Comparison of ENCODE assay signal across 29 cellular contexts in genomic region chr9:111013250-111013649, GRCh38. TPM values are rescaled to one million over a fixed set of nuclear protein-coding genes. Genes with fewer than 3 reads are reported as not detected.
DNase-seq lines count a peak whose midpoint lies in the region; ATAC-seq, FAIRE-seq and TF ChIP-seq lines count a peak whose summit lies in the region.
"Had no signal": no experiment of that assay in that cellular context is flagged by ENCODE, and none has a peak within 500 bp of the region (broad histone marks: within the 10 kb centered on the region; RNA-seq: fewer than 3 reads in every experiment).

No MANE protein-coding gene starts in this region.

- DNase-seq in DMS79 treated with DMSO at 0.1 percent for 48 hours (lab: John Stamatoyannopoulos, UW) (peak; percentile 90), NCI-H128 (lab: John Stamatoyannopoulos, UW; ENCODE audit: unreplicated experiment) (peak; percentile 30), GM12878 (ENCODE audit: low read depth, low spot score) (no peak), small intestine (peak; percentile 79), frontal cortex (ENCODE audit: low spot score in 2 of 2) (no peak), NCI-H1048 (lab: John Stamatoyannopoulos, UW) (no peak)
- DNase-seq in activated effector memory CD4-positive, alpha-beta T cell treated with anti-CD3 and anti-CD28 coated beads, Interleukin-2, amount 50 U/mL, for 16 hours: no peak
- DNase-seq: activated CD4-positive, alpha-beta T cell treated with anti-CD3 and anti-CD28 coated beads for 4 hours; activated naive CD4-positive, alpha-beta T cell treated with anti-CD3 and anti-CD28 coated beads, Interleukin-2, amount 50 U/mL, for 16 hours; body of pancreas; DND-41; endodermal cell; foreskin fibroblast; GF-D8; GOT3; naive thymus-derived CD4-positive, alpha-beta T cell; NCI-H1105 treated with DMSO at 0.1 percent for 48 hours; NCI-H510A; Peyer's patch; SHP77; stimulated activated CD4-positive, alpha-beta T cell treated with anti-CD3 and anti-CD28 coated beads, Interleukin-12 subunit alpha, Interleukin-12 subunit beta, amount 100 ng/mL, for 4 hours; stimulated activated CD4-positive, alpha-beta T cell treated with anti-CD3 and anti-CD28 coated beads, Interleukin-4, amount 100 ng/mL, for 1 hour; stomach; SW 1271; tibial artery had no signal

- RAD21 ChIA-PET in GM12878 (lab: Charles Lee; ENCODE audit: unreplicated experiment): interaction anchor here (0.8 to 4.0 kb wide), 6 partner anchors 12 to 373 kb away, joined by 3 to 20 read pairs (median 10); no protein-coding TSS in a partner anchor

- intact Hi-C loops in GM12878 (cut with micrococcal nuclease; ENCODE audit: unreplicated experiment): no loop called here

- H3K27ac ChIP-seq in GM12878 (ENCODE audit: control insufficient read depth, insufficient read depth) (no peak overlapping the region), small intestine (ENCODE audit: low read depth in 1 of 2, low read length in 1 of 2) (no peak overlapping the region)
- H3K27ac ChIP-seq: BLaER1 treated with 17β-estradiol and CSF1 and Interleukin-3, amounts not matched to agents 10 nM and 100 nM; body of pancreas; stomach; tibial artery had no signal

- H3K79me2 ChIP-seq in GM12878 (ENCODE audit: control insufficient read depth, insufficient read depth, low read length): no peaks in the 10 kb centered on the region

- CTCF ChIA-PET in GM12878 (lab: Yijun Ruan, JAX): interaction anchor here (1.1 to 3.5 kb wide), 4 partner anchors 12 to 23 kb away, joined by 3 to 19 read pairs (median 4); no protein-coding TSS in a partner anchor

- H3K4me2 ChIP-seq in GM12878 (ENCODE audit: control insufficient read depth, insufficient read depth): no peak overlapping the region
- H3K4me2 ChIP-seq: BLaER1 treated with 17β-estradiol and CSF1 and Interleukin-3, amounts not matched to agents 10 nM and 100 nM had no signal

- no peak overlapping the region for H3K9ac ChIP-seq in GM12878 (ENCODE audit: control insufficient read depth, insufficient read depth, low read length)
- H3K9ac ChIP-seq: BLaER1 treated with 17β-estradiol and CSF1 and Interleukin-3, amounts not matched to agents 10 nM and 100 nM had no signal

- no peak overlapping the region for H2AFZ ChIP-seq in GM12878 (ENCODE audit: control insufficient read depth, low read depth, low read length)

- H3K9me3 ChIP-seq in GM12878 (replicated peaks; ENCODE audit: control insufficient read depth, insufficient read depth, low read length): no peaks in the 10 kb centered on the region; the same call in 2 of the 3 replicates
- no peaks in the 10 kb centered on the region for H3K9me3 ChIP-seq in small intestine (ENCODE audit: control insufficient read depth, low read depth)
- H3K9me3 ChIP-seq: BLaER1 treated with 17β-estradiol and CSF1 and Interleukin-3, amounts not matched to agents 10 nM and 100 nM; body of pancreas; Peyer's patch; stomach; tibial artery had no signal

- H4K20me1 ChIP-seq in GM12878 (ENCODE audit: control insufficient read depth, insufficient read depth): no peaks in the 10 kb centered on the region
- H4K20me1 ChIP-seq: BLaER1 treated with 17β-estradiol and CSF1 and Interleukin-3, amounts not matched to agents 10 nM and 100 nM had no signal

- TF ChIP-seq EP300 in GM12878 (IDR thresholded peaks at IDR 0.05; ENCODE audit: borderline replicate concordance in 1 of 2, control insufficient read depth in 1 of 2, low read depth in 2 of 2, low read length in 2 of 2): peak in 1 of 2 experiments; percentile 70; a peak in 2 of 4 replicates

- WGBS in GM12878 (ENCODE audit: insufficient coverage, insufficient replicate concordance, low lambda C conversion rate, missing lambda C conversion rate): 3% methylated on average over 1 of the region's 1 CpG
- 15 to 53% (median 17%) methylated on average over 1 of the region's 1 CpG for WGBS in small intestine, 3 donors

- SMC1A ChIA-PET in GM12878 (lab: Charles Lee; ENCODE audit: uncharacterized antibody, unreplicated experiment): interaction anchor here (0.5 to 17.2 kb wide), 5 partner anchors 14 to 125 kb away, joined by 3 to 218 read pairs (median 5); no protein-coding TSS in a partner anchor

- H3K36me3 ChIP-seq in GM12878 (ENCODE audit: control insufficient read depth in 2 of 2, insufficient read depth in 2 of 2, low read length in 1 of 2): no peaks in the 10 kb centered on the region
- no peaks in the 10 kb centered on the region for H3K36me3 ChIP-seq in small intestine (ENCODE audit: control insufficient read depth in 2 of 2, insufficient read depth in 2 of 2, low read length in 2 of 2)
- H3K36me3 ChIP-seq: BLaER1 treated with 17β-estradiol and CSF1 and Interleukin-3, amounts not matched to agents 10 nM and 100 nM; Peyer's patch; stomach; tibial artery had no signal

- H3K4me1 ChIP-seq in GM12878 (ENCODE audit: control insufficient read depth, insufficient read depth, low read length) (no peaks in the 10 kb centered on the region), small intestine (ENCODE audit: control insufficient read depth in 2 of 2, insufficient read depth in 1 of 2, low read depth in 1 of 2, low read length in 1 of 2) (peaks cover 7 to 12% of the 10 kb centered on the region in 2 donors)

- H3K27me3 ChIP-seq in GM12878 (replicated peaks in 1 of 2; ENCODE audit: control insufficient read depth in 2 of 2, insufficient read depth in 2 of 2, low read length in 1 of 2): no peaks in the 10 kb centered on the region
- H3K27me3 ChIP-seq in small intestine (ENCODE audit: control insufficient read depth in 2 of 2, insufficient read depth in 2 of 2, low read length in 2 of 2): no peaks in the 10 kb centered on the region
- H3K27me3 ChIP-seq: body of pancreas, Peyer's patch, stomach, tibial artery had no signal

- in situ Hi-C loops in GM12878 (cut with MboI): no loop called here

- FAIRE-seq in GM12878 (lab: Jason Lieb, UNC): no peak
- FAIRE-seq in small intestine (lab: Jason Lieb, UNC): no peak
- no peak for FAIRE-seq in frontal cortex (lab: Jason Lieb, UNC)

- TF ChIP-seq CTCF in GM12878 (IDR thresholded peaks at IDR 0.05 in 2 of 3, conservative IDR thresholded peaks at IDR 0.05 in 1 of 3; ENCODE audit: control insufficient read depth in 2 of 3, extremely low read depth in 1 of 3, insufficient read depth in 1 of 3, low read depth in 3 of 3, low read length in 3 of 3): no peak

- TF ChIP-seq POLR2A in GM12878 (IDR thresholded peaks at IDR 0.05; ENCODE audit: low read depth, low read length): no peak

- BruUV-seq in GM12878 (replicated peaks; lab: Mats Ljungman, UMichigan): no TSS peak

- no peak for TF ChIP-seq RAD21 in GM12878 (IDR thresholded peaks at IDR 0.05; ENCODE audit: insufficient read depth, low read depth, low read length)

- POLR2A ChIA-PET in GM12878 (lab: Charles Lee): interaction anchor here (1.1 to 3.3 kb wide), 3 partner anchors 10 to 19 kb away, joined by 4 to 12 read pairs (median 4); no protein-coding TSS in a partner anchor

- H3K4me3 ChIP-seq in GM12878 (no peak overlapping the region), small intestine (ENCODE audit: low read depth in 1 of 2, low read length in 2 of 2) (no peak overlapping the region)
- H3K4me3 ChIP-seq: BLaER1 treated with 17β-estradiol and CSF1 and Interleukin-3, amounts not matched to agents 10 nM and 100 nM; body of pancreas; Peyer's patch; stomach; tibial artery had no signal

- peak; percentile 76 for ATAC-seq in GM12878
- ATAC-seq: activated T-helper 17 cell treated with anti-CD3 and anti-CD28 coated beads, Interleukin-2, amount 50 U/mL, for 72 hours; body of pancreas; esophagus mucosa; naive thymus-derived CD4-positive, alpha-beta T cell; sciatic nerve had no signal

TF ChIP-seq in GM12878, 131 proteins besides CTCF, POLR2A, EP300 and RAD21 (continues in another document):
- no peak for TF ChIP-seq NRF1 (conservative IDR thresholded peaks at IDR 0.05; ENCODE audit: low read depth, low read length)
- TF ChIP-seq NR2F1 (conservative IDR thresholded peaks at IDR 0.05): peak; percentile 93
- TF ChIP-seq PKNOX1 (IDR thresholded peaks at IDR 0.05): no peak

RNA-seq across cellular contexts. Expression of gene LPAR1, which starts 25.0 kb away (rescaled TPM):
- 10.1 and 12.7 TPM in 2 replicates for total RNA-seq in GM12878 (2013; cell fraction: nucleolus; rRNA removed)
- total RNA-seq in GM12878 (2014; rRNA removed) (11.2 and 13.8 TPM in 2 replicates), GM12878 (2014; rRNA removed; fragmentation: Illumina TruSeq; extraction: Trizol) (11.5 and 11.8 TPM in 2 replicates), GM12878 (2021) (9.6 and 10.8 TPM in 2 replicates), frontal cortex (24.5 TPM)
- 0.09 TPM for polyA plus RNA-seq in GM12878 (2011; ENCODE audit: low read depth)
- polyA plus RNA-seq in GM12878 (2011; rRNA removed) (9.4 and 12.9 TPM in 2 replicates), GM12878 (2014; fragmentation: Illumina TruSeq; extraction: Trizol) (9.8 and 10.0 TPM in 2 replicates), GM12878 (2014; fragmentation: Nextera tagmentation; extraction: Ambion mirVana) (1 to 10 TPM; 3.3 to 4.2 TPM), GM12878 (2014; rRNA removed) (7.3 and 7.5 TPM in 2 replicates), GM12878 (2016; fragmentation: Nextera tagmentation; extraction: Ambion mirVana) (1 to 10 TPM; 5.8 to 5.9 TPM), small intestine (10 to 100 TPM in 1 of 3 donors, 1 to 10 TPM in 2; 7.4 to 13.6 (median 9.2) TPM)
- 10.6 and 10.9 TPM in 2 replicates for polyA plus RNA-seq in GM12878 (2011; cell fraction: cytosol; rRNA removed)
- 8.9 and 9.0 TPM in 2 replicates for polyA plus RNA-seq in GM12878 (2011; cell fraction: nucleus; rRNA removed)
- polyA plus RNA-seq in GM12878 (2012): 0.11 and 0.20 TPM in 2 replicates
- 43.4 and 62.7 TPM in 2 replicates for polyA minus RNA-seq in GM12878 (2011; rRNA and poly(A)+ RNA removed)
- polyA minus RNA-seq in GM12878 (2011; cell fraction: cytosol; rRNA and poly(A)+ RNA removed): 9.1 and 11.7 TPM in 2 replicates
- 22.7 and 45.4 TPM in 2 replicates for polyA minus RNA-seq in GM12878 (2011; cell fraction: nucleus; rRNA and poly(A)+ RNA removed)
- total RNA-seq: activated T-helper 17 cell treated with anti-CD3 and anti-CD28 coated beads, Interleukin-2, amount 50 U/mL, for 72 hours had no signal
- polyA plus RNA-seq: naive thymus-derived CD4-positive, alpha-beta T cell had no signal

Comparison
In these comparisons a context has a peak if more than half of its experiments do, and no peak if none do; other contexts are left out.
1. DNase-seq: peak in DMS79 treated with DMSO at 0.1 percent for 48 hours (single experiment), NCI-H128 (single experiment) and small intestine (single experiment); none in GM12878 (single experiment), frontal cortex (0 of 2), NCI-H1048 (single experiment) and activated effector memory CD4-positive, alpha-beta T cell treated with anti-CD3 and anti-CD28 coated beads, Interleukin-2, amount 50 U/mL, for 16 hours (single experiment).